1 cellular context compared by ENCODE assay signal in genomic region chr2:37635359-37636208, GRCh38.
TF ChIP-seq lines count a peak whose summit lies in the region.

No MANE protein-coding gene starts in this region.

TF ChIP-seq in GM12878, 131 proteins besides CTCF, POLR2A, EP300 and RAD21 (continued from another document and continues in another):
- TF ChIP-seq REST (IDR thresholded peaks at IDR 0.05; ENCODE audit: low read depth, low read length) (no peak), MEF2B (IDR thresholded peaks at IDR 0.05; ENCODE audit: partially characterized antibody, poor library complexity, severe bottlenecking) (peak; percentile 90), CBFB (IDR thresholded peaks at IDR 0.05; ENCODE audit: low read depth) (peak; percentile 64; the same call in 1 of the 2 replicates), ZNF592 (IDR thresholded peaks at IDR 0.05) (peak; percentile 7), PKNOX1 (IDR thresholded peaks at IDR 0.05) (peak; percentile 65), PML (IDR thresholded peaks at IDR 0.05; ENCODE audit: low read length) (no peak; the same call in 1 of the 2 replicates), BHLHE40 (IDR thresholded peaks at IDR 0.05; ENCODE audit: borderline replicate concordance in 1 of 2, low read depth in 2 of 2, low read length in 1 of 2) (peak; percentile 92 to 93), PAX8 (IDR thresholded peaks at IDR 0.05) (no peak), ATF3 (IDR thresholded peaks at IDR 0.05; ENCODE audit: borderline replicate concordance, extremely low read depth, low read depth, low read length) (0 out of 2 replicates have a peak, but pooled peaks have one; percentile 30), NBN (IDR thresholded peaks at IDR 0.05) (no peak), JUND (IDR thresholded peaks at IDR 0.05; ENCODE audit: low read depth, low read length) (no peak), KAT2A (conservative IDR thresholded peaks at IDR 0.05; ENCODE audit: control insufficient read depth, low read depth, low read length) (no peak), BACH1 (IDR thresholded peaks at IDR 0.05; ENCODE audit: borderline replicate concordance) (no peak; the same call in 1 of the 2 replicates), ZSCAN29 (IDR thresholded peaks at IDR 0.05) (no peak; the same call in 1 of the 2 replicates), JUNB (IDR thresholded peaks at IDR 0.05) (peak; percentile 90), MTA2 (IDR thresholded peaks at IDR 0.05; ENCODE audit: low read depth) (peak; percentile 76; the same call in 1 of the 2 replicates), BMI1 (IDR thresholded peaks at IDR 0.05; ENCODE audit: borderline replicate concordance) (no peak), NR2C2 (IDR thresholded peaks at IDR 0.05; ENCODE audit: borderline replicate concordance, control insufficient read depth, insufficient read length, low read depth) (no peak), SRF (IDR thresholded peaks at IDR 0.05; ENCODE audit: low read depth in 2 of 2, low read length in 2 of 2) (peak in 1 of 2 experiments; percentile 83; a peak in 2 of 4 replicates), POLR2AphosphoS2 (IDR thresholded peaks at IDR 0.05; ENCODE audit: low read depth, low read length) (peak; percentile 68; the same call in 1 of the 2 replicates), GATAD2B (conservative IDR thresholded peaks at IDR 0.05; ENCODE audit: low read depth) (0 out of 2 replicates have a peak, but pooled peaks have one; percentile 86), HSF1 (IDR thresholded peaks at IDR 0.05; ENCODE audit: low read depth, low read length) (no peak), SUPT20H (IDR thresholded peaks at IDR 0.05; ENCODE audit: borderline replicate concordance, control insufficient read depth, low read depth, low read length) (no peak), HDAC2 (IDR thresholded peaks at IDR 0.05) (no peak), HCFC1 (IDR thresholded peaks at IDR 0.05; ENCODE audit: low read length) (no peak), ZBTB40 (IDR thresholded peaks at IDR 0.05; ENCODE audit: borderline replicate concordance) (no peak), RBBP5 (conservative IDR thresholded peaks at IDR 0.05) (no peak), MYB (IDR thresholded peaks at IDR 0.05; ENCODE audit: borderline replicate concordance, low read depth, low read length) (no peak), IKZF2 (IDR thresholded peaks at IDR 0.05) (peak; percentile 82 to 87), CHD4 (IDR thresholded peaks at IDR 0.05) (no peak), TBL1XR1 (IDR thresholded peaks at IDR 0.05; ENCODE audit: low read depth, low read length) (peak; percentile 36; the same call in 1 of the 2 replicates), SMARCA5 (IDR thresholded peaks at IDR 0.05) (no peak), ATF2 (IDR thresholded peaks at IDR 0.05; ENCODE audit: low read length) (peak; percentile 97), ZNF687 (IDR thresholded peaks at IDR 0.05) (peak; percentile 94)
